Comparison of ENCODE assay signal across 8 cellular contexts in genomic region chr17:3669085-3669347, GRCh38. TPM values are rescaled to one million over a fixed set of nuclear protein-coding genes. Genes with fewer than 3 reads are reported as not detected.
DNase-seq lines count a peak whose midpoint lies in the region; ATAC-seq, FAIRE-seq and TF ChIP-seq lines count a peak whose summit lies in the region.

No MANE protein-coding gene starts in this region.

- peak overlapping the region; percentile 94 to 99 (median 97) for H3K4me3 Mint-ChIP-seq in brain

- peaks cover 4% of the 10 kb centered on the region for H3K27me3 Mint-ChIP-seq in brain

- H3K9ac ChIP-seq in BLaER1 treated with 17β-estradiol and CSF1 and Interleukin-3, amounts not matched to agents 10 nM and 100 nM, result peak overlapping the region; percentile 85 to 97 (median 94)
- H3K9ac ChIP-seq in muscle layer of colon (ENCODE audit: low read length), result peak overlapping the region; percentile 51

- peaks cover 31 to 46% (median 38%) of the 10 kb centered on the region in 10 experiments for H3K4me1 ChIP-seq in BLaER1 treated with 17β-estradiol and CSF1 and Interleukin-3, amounts not matched to agents 10 nM and 100 nM
- H3K4me1 ChIP-seq in muscle layer of colon (ENCODE audit: insufficient read depth, low read length), result peaks cover 27% of the 10 kb centered on the region

- no peak for FAIRE-seq in H54 (lab: Jason Lieb, UNC)

- H3K9me3 Mint-ChIP-seq in brain, result no peaks in the 10 kb centered on the region

- ATAC-seq in HG03025 (IDR thresholded peaks at IDR 0.05; ENCODE audit: low FRiP score, unreplicated experiment) (peak; percentile 15), HG03139 (IDR thresholded peaks at IDR 0.05; ENCODE audit: unreplicated experiment) (no peak)

- H3K4me2 ChIP-seq in BLaER1 treated with 17β-estradiol and CSF1 and Interleukin-3, amounts not matched to agents 10 nM and 100 nM, result peak overlapping the region; percentile 84 to 99 (median 94)

- H3K4me3 ChIP-seq in BLaER1 treated with 17β-estradiol and CSF1 and Interleukin-3, amounts not matched to agents 10 nM and 100 nM, result peak overlapping the region; percentile 88 to 98 (median 94)
- H3K4me3 ChIP-seq in muscle layer of colon (ENCODE audit: low read depth in 1 of 2, low read length in 2 of 2), result peak overlapping the region; percentile 70 to 76

- no peaks in the 10 kb centered on the region for H3K27me3 ChIP-seq in BLaER1 treated with 17β-estradiol and CSF1 and Interleukin-3, amounts not matched to agents 10 nM and 100 nM
- no peaks in the 10 kb centered on the region for H3K27me3 ChIP-seq in muscle layer of colon (ENCODE audit: control insufficient read depth in 1 of 2, insufficient read depth in 2 of 2, low read length in 2 of 2)

- peaks cover 3 to 78% (median 64%) of the 10 kb centered on the region in 11 experiments; a peak in 19 of 22 replicates for H4K20me1 ChIP-seq in BLaER1 treated with 17β-estradiol and CSF1 and Interleukin-3, amounts not matched to agents 10 nM and 100 nM

- H3K9me3 ChIP-seq in BLaER1 treated with 17β-estradiol and CSF1 and Interleukin-3, amounts not matched to agents 10 nM and 100 nM (replicated peaks in 1 of 11), result no peaks in the 10 kb centered on the region
- no peaks in the 10 kb centered on the region for H3K9me3 ChIP-seq in muscle layer of colon (ENCODE audit: low read length)

- H3K27ac Mint-ChIP-seq in brain, result peak overlapping the region in 4 of 5 experiments; percentile 92 to 98 (median 96)

- H3K4me1 Mint-ChIP-seq in brain, result peaks cover 45% of the 10 kb centered on the region

- peaks cover 15 to 48% (median 34%) of the 10 kb centered on the region in 11 experiments for H3K36me3 ChIP-seq in BLaER1 treated with 17β-estradiol and CSF1 and Interleukin-3, amounts not matched to agents 10 nM and 100 nM
- peaks cover 14% of the 10 kb centered on the region for H3K36me3 ChIP-seq in muscle layer of colon (ENCODE audit: insufficient read depth, low read length)

- no peak for TF ChIP-seq CTCF in brain (conservative IDR thresholded peaks at IDR 0.05)

- no peak for TF ChIP-seq POLR2A in H54 (IDR thresholded peaks at IDR 0.05; ENCODE audit: low read depth, low read length)

- H3K36me3 Mint-ChIP-seq in brain, result peaks cover 18% of the 10 kb centered on the region

- no peak for DNase-seq in NCI-H526 treated with DMSO at 0.1 percent for 48 hours (lab: John Stamatoyannopoulos, UW)
- DNase-seq in H54 (ENCODE audit: insufficient read length, low spot score), result no peak
- DNase-seq in islet precursor cell, result no peak

- peak overlapping the region; percentile 78 to 94 (median 90) for H3K27ac ChIP-seq in BLaER1 treated with 17β-estradiol and CSF1 and Interleukin-3, amounts not matched to agents 10 nM and 100 nM
- peak overlapping the region; percentile 94 for H3K27ac ChIP-seq in muscle layer of colon (ENCODE audit: low read depth, low read length)

RNA-seq across cellular contexts. Expression of gene EMC6, which starts 0.4 kb away (rescaled TPM):
- 46.2 TPM for polyA plus RNA-seq in brain (ENCODE audit: insufficient read depth, low read depth, low replicate concordance)

RNA-seq across cellular contexts. Expression of gene TAX1BP3, which starts 0.6 kb away (rescaled TPM):
- 85.8 TPM for polyA plus RNA-seq in brain (ENCODE audit: insufficient read depth, low read depth, low replicate concordance)

RNA-seq across cellular contexts. Expression of gene P2RX5, which starts 26.9 kb away (rescaled TPM):
- 3.1 TPM for polyA plus RNA-seq in brain (ENCODE audit: insufficient read depth, low read depth, low replicate concordance)

RNA-seq across cellular contexts. Expression of gene CTNS, which starts 32.5 kb away (rescaled TPM):
- 9.9 TPM for polyA plus RNA-seq in brain (ENCODE audit: insufficient read depth, low read depth, low replicate concordance)

RNA-seq across cellular contexts. Expression of gene SHPK, which starts 33.0 kb away (rescaled TPM):
- polyA plus RNA-seq in brain (ENCODE audit: insufficient read depth, low read depth, low replicate concordance), result 11.6 TPM
